15 cellular contexts compared by ENCODE assay signal in genomic region chr1:52542085-52542688, GRCh38.
"Had no signal": no experiment of that assay in that cellular context is flagged by ENCODE, and none has a peak within 500 bp of the region (broad histone marks: within the 10 kb centered on the region; RNA-seq: fewer than 3 reads in every experiment).

No MANE protein-coding gene starts in this region.

- H3K4me1 ChIP-seq: body of pancreas, lower lobe of right lung, pancreas had no signal

- H3K36me3 ChIP-seq: lower lobe of right lung, pancreas had no signal

- DNase-seq: activated CD4-positive, alpha-beta memory T cell treated with anti-CD3 and anti-CD28 coated beads, Interleukin-2, amount 10 ng/mL, durations not matched to agents 7 days and 5 days; activated naive CD4-positive, alpha-beta T cell treated with Interleukin-2 at 50 U/mL for 16 hours; activated T-cell treated with anti-CD3 and anti-CD28 coated beads, Interleukin-2, amount 50 U/mL, for 72 hours; body of pancreas; central memory CD4-positive, alpha-beta T cell; cortex of kidney; effector memory CD4-positive, alpha-beta T cell; hypothalamus; lower lobe of right lung; midbrain; naive B cell; pancreas; stimulated activated CD4-positive, alpha-beta T cell treated with anti-CD3 and anti-CD28 coated beads, Interleukin-15, amount 100 ng/mL, for 24 hours; T-helper 9 cell had no signal

- H3K27me3 ChIP-seq: body of pancreas, pancreas had no signal

- FAIRE-seq: pancreas had no signal

- H3K9me3 ChIP-seq: body of pancreas had no signal

- H3K27ac ChIP-seq: body of pancreas, lower lobe of right lung, pancreas, VCaP had no signal

- H3K4me3 ChIP-seq: body of pancreas, lower lobe of right lung, pancreas had no signal
